Comparison of ENCODE assay signal across 1 cellular context in genomic region chr15:56780326-56780725, GRCh38.
TF ChIP-seq lines count a peak whose summit lies in the region.

No MANE protein-coding gene starts in this region.

TF ChIP-seq in K562, 482 proteins besides CTCF, POLR2A, EP300 and RAD21:
- TF ChIP-seq NFYB (IDR thresholded peaks at IDR 0.05; ENCODE audit: extremely low read depth, insufficient read length): peak; percentile 9
